ENCODE assay signal across 19 cellular contexts in genomic region chr6:149627672-149628071, GRCh38.
"Had no signal": no experiment of that assay in that cellular context is flagged by ENCODE, and none has a peak within 500 bp of the region (broad histone marks: within the 10 kb centered on the region; RNA-seq: fewer than 3 reads in every experiment).

No MANE protein-coding gene starts in this region.

- H3K9me3 ChIP-seq: right atrium auricular region, thoracic aorta had no signal

- H3K27ac ChIP-seq: foreskin keratinocyte, right atrium auricular region, thoracic aorta had no signal

- H3K4me1 ChIP-seq: foreskin keratinocyte, right atrium auricular region had no signal

- ATAC-seq: foreskin keratinocyte, SK-N-SH treated with all-trans-retinoic acid at 6 μM for 48 hours had no signal

- H3K27ac Mint-ChIP-seq: activated naive CD4-positive, alpha-beta T cell treated with anti-CD3 and anti-CD28 coated beads, Interleukin-2, amount 50 U/mL, for 24 hours; nephron progenitor cell; progenitor cell of endocrine pancreas had no signal

- H3K27me3 ChIP-seq: foreskin keratinocyte, right atrium auricular region had no signal

- H3K9me3 Mint-ChIP-seq: activated naive CD4-positive, alpha-beta T cell treated with anti-CD3 and anti-CD28 coated beads, Interleukin-2, amount 50 U/mL, for 24 hours; brain; nephron progenitor cell had no signal

- H3K27me3 Mint-ChIP-seq: activated naive CD4-positive, alpha-beta T cell treated with anti-CD3 and anti-CD28 coated beads, Interleukin-2, amount 50 U/mL, for 24 hours; progenitor cell of endocrine pancreas had no signal

- H3K4me1 Mint-ChIP-seq: brain, nephron progenitor cell had no signal

- DNase-seq: activated CD4-positive, alpha-beta T cell treated with anti-CD3 and anti-CD28 coated beads for 48 hours; activated T-cell treated with anti-CD3 and anti-CD28 coated beads, Interleukin-2, amount 50 U/mL, for 1 hour; central memory CD4-positive, alpha-beta T cell; cortex of kidney; effector memory CD4-positive, alpha-beta T cell; foreskin keratinocyte; kidney glomerular epithelial cell; mesendoderm; nephron progenitor cell; stimulated activated CD4-positive, alpha-beta T cell treated with anti-CD3 and anti-CD28 coated beads, Interleukin-15, amount 100 ng/mL, for 24 hours; stimulated activated CD4-positive, alpha-beta T cell treated with anti-CD3 and anti-CD28 coated beads, Interleukin-4, amount 100 ng/mL, for 1 hour; T-helper 1 cell had no signal

- H3K4me3 Mint-ChIP-seq: activated naive CD4-positive, alpha-beta T cell treated with anti-CD3 and anti-CD28 coated beads, Interleukin-2, amount 50 U/mL, for 24 hours; brain; nephron progenitor cell had no signal

- H3K4me3 ChIP-seq: right atrium auricular region, skin epidermis, thoracic aorta had no signal
